ENCODE assay signal across 13 cellular contexts in genomic region chrX:25003066-25003849, GRCh38. TPM values are rescaled to one million over a fixed set of nuclear protein-coding genes. Genes with fewer than 3 reads are reported as not detected.
DNase-seq lines count a peak whose midpoint lies in the region; ATAC-seq, FAIRE-seq and TF ChIP-seq lines count a peak whose summit lies in the region.
"Had no signal": no experiment of that assay in that cellular context is flagged by ENCODE, and none has a peak within 500 bp of the region (broad histone marks: within the 10 kb centered on the region; RNA-seq: fewer than 3 reads in every experiment).

No MANE protein-coding gene starts in this region.

- peak; percentile 75 for DNase-seq in ELF-1 (ENCODE audit: low read depth, low spot score)
- DNase-seq in Panc1 (ENCODE audit: low read depth, low spot score), result no peak
- DNase-seq in endothelial cell of umbilical vein (ENCODE audit: low read depth, low spot score), result no peak
- no peak for DNase-seq in NCI-H526 (lab: John Stamatoyannopoulos, UW)
- no peak for DNase-seq in NCI-H187 treated with DMSO at 0.1 percent for 48 hours (lab: John Stamatoyannopoulos, UW)
- no peak for DNase-seq in SJCRH30
- DNase-seq: activated gamma-delta T cell treated with Interleukin-2 at 50 U/mL for 16 hours; midbrain; NK-92 treated with Interleukin-12 subunit alpha and Interleukin-12 subunit beta, amount 100 ng/mL, for 24 hours; stimulated activated naive CD4-positive, alpha-beta T cell treated with Interleukin-2 at 50 U/mL for 16 hours had no signal

- TF ChIP-seq EP300 in neural cell (conservative IDR thresholded peaks at IDR 0.05; ENCODE audit: poor library complexity, severe bottlenecking), result peak; percentile 51

- peaks cover 14% of the 10 kb centered on the region for H3K27me3 ChIP-seq in Panc1 (ENCODE audit: control insufficient read depth, insufficient read depth, low read length)
- H3K27me3 ChIP-seq in endothelial cell of umbilical vein (ENCODE audit: control insufficient read depth in 2 of 2, insufficient read depth in 2 of 2, low read length in 2 of 2), result peaks cover 39 to 64% of the 10 kb centered on the region in 2 experiments
- H3K27me3 ChIP-seq in neural cell (ENCODE audit: insufficient read depth, low read depth, low read length), result no peaks in the 10 kb centered on the region
- no peaks in the 10 kb centered on the region for H3K27me3 ChIP-seq in SJCRH30

- POLR2A ChIA-PET in Panc1 (lab: Charles Lee), result no interaction called here
- POLR2A ChIA-PET in endothelial cell of umbilical vein (lab: Charles Lee), result no interaction called here

- H3K9me1 ChIP-seq in endothelial cell of umbilical vein (replicated peaks; ENCODE audit: control insufficient read depth, extremely low read depth, insufficient read depth, low read length), result no peaks in the 10 kb centered on the region

- H3F3A ChIP-seq in neural cell (ENCODE audit: insufficient read depth, low read length, poor library complexity, severe bottlenecking), result no peaks in the 10 kb centered on the region

- H3K4me3 ChIP-seq in Panc1 (ENCODE audit: low read depth in 2 of 2, low read length in 2 of 2) (peak overlapping the region; percentile 4 to 20; a peak in 1 of 4 replicates), endothelial cell of umbilical vein (replicated peaks in 1 of 3; ENCODE audit: insufficient read depth in 1 of 3, low read depth in 1 of 3, low read length in 3 of 3) (no peak overlapping the region), neural cell (ENCODE audit: low read length) (peak overlapping the region; percentile 83), SJCRH30 (no peak overlapping the region)

- H4K20me1 ChIP-seq in endothelial cell of umbilical vein (replicated peaks; ENCODE audit: control insufficient read depth, extremely low read depth, insufficient read depth, low read length) (no peaks in the 10 kb centered on the region), neural cell (ENCODE audit: insufficient read depth) (no peaks in the 10 kb centered on the region)

- no peak for TF ChIP-seq POLR2A in endothelial cell of umbilical vein (IDR thresholded peaks at IDR 0.05; ENCODE audit: low read depth, low read length)

- FAIRE-seq in endothelial cell of umbilical vein (lab: Jason Lieb, UNC), result peak; percentile 58
- FAIRE-seq: D721Med had no signal

- TF ChIP-seq CTCF in Panc1 (IDR thresholded peaks at IDR 0.05), result no peak
- TF ChIP-seq CTCF in endothelial cell of umbilical vein (IDR thresholded peaks at IDR 0.05; ENCODE audit: extremely low read depth in 1 of 2, insufficient read depth in 1 of 2, low read depth in 1 of 2, low read length in 2 of 2), result no peak
- no peak for TF ChIP-seq CTCF in neural cell (IDR thresholded peaks at IDR 0.05; ENCODE audit: poor library complexity, severe bottlenecking)

- BruUV-seq in Panc1 (replicated peaks; lab: Mats Ljungman, UMichigan) (no TSS peak), endothelial cell of umbilical vein (replicated peaks; lab: Mats Ljungman, UMichigan) (no TSS peak)

- no peaks in the 10 kb centered on the region for H3K9me2 ChIP-seq in neural cell (ENCODE audit: insufficient read depth, low read length)

- dilution Hi-C loops in endothelial cell of umbilical vein (cut with MboI; ENCODE audit: extremely low pct_ligation_motif_present, low sequenced_read_pairs), result no loop called here

- H3K9ac ChIP-seq in endothelial cell of umbilical vein (replicated peaks; ENCODE audit: extremely low read depth, insufficient read depth, low read length) (no peak overlapping the region), neural cell (ENCODE audit: low read length) (peak overlapping the region; percentile 68)

- peak; percentile 11 for TF ChIP-seq RAD21 in neural cell (conservative IDR thresholded peaks at IDR 0.05)

- no peaks in the 10 kb centered on the region for H3K9me3 ChIP-seq in Panc1 (ENCODE audit: control insufficient read depth, insufficient read depth, low read depth, low read length)
- no peaks in the 10 kb centered on the region for H3K9me3 ChIP-seq in endothelial cell of umbilical vein (replicated peaks; ENCODE audit: control insufficient read depth, insufficient read depth, low read length)
- H3K9me3 ChIP-seq in neural cell (ENCODE audit: low read length), result no peaks in the 10 kb centered on the region
- H3K9me3 ChIP-seq in SJCRH30 (replicated peaks), result no peaks in the 10 kb centered on the region

- in situ Hi-C loops in Panc1 (cut with HindIII; ENCODE audit: low pct_unique_long_range_greater_than_20kb, low sequenced_read_pairs), result no loop called here

- H3K4me1 ChIP-seq in Panc1 (ENCODE audit: control insufficient read depth, insufficient read depth, low read length), result no peaks in the 10 kb centered on the region
- peaks cover 5% of the 10 kb centered on the region for H3K4me1 ChIP-seq in endothelial cell of umbilical vein (ENCODE audit: control insufficient read depth, extremely low read depth, insufficient read depth, low read length)
- no peaks in the 10 kb centered on the region for H3K4me1 ChIP-seq in SJCRH30

- H3K36me3 ChIP-seq in Panc1 (ENCODE audit: control insufficient read depth, insufficient read depth, low read length) (no peaks in the 10 kb centered on the region), endothelial cell of umbilical vein (ENCODE audit: control insufficient read depth in 2 of 2, extremely low read depth in 1 of 2, insufficient read depth in 2 of 2, low read length in 2 of 2) (no peaks in the 10 kb centered on the region), neural cell (ENCODE audit: insufficient read depth, low read length) (no peaks in the 10 kb centered on the region), SJCRH30 (no peaks in the 10 kb centered on the region)

- H3K79me2 ChIP-seq in endothelial cell of umbilical vein (ENCODE audit: control insufficient read depth, insufficient read depth, low read length) (no peaks in the 10 kb centered on the region), neural cell (replicated peaks; ENCODE audit: insufficient read depth, low read length) (peaks cover 23% of the 10 kb centered on the region)

- ATAC-seq in Panc1, result no peak
- ATAC-seq in HG03460 (IDR thresholded peaks at IDR 0.05; ENCODE audit: unreplicated experiment), result no peak

- CTCF ChIA-PET in Panc1 (lab: Charles Lee), result no interaction called here
- CTCF ChIA-PET in endothelial cell of umbilical vein (lab: Charles Lee), result interaction anchor here (1.5 kb wide), 1 partner anchor 17 kb away, joined by 6 read pairs; no protein-coding TSS in a partner anchor

- H2AFZ ChIP-seq in endothelial cell of umbilical vein (ENCODE audit: low read depth, low read length) (no peak overlapping the region), neural cell (ENCODE audit: low read depth, low read length) (no peak overlapping the region)

- H3K27ac ChIP-seq in Panc1 (ENCODE audit: low read length) (no peak overlapping the region), endothelial cell of umbilical vein (ENCODE audit: insufficient read depth, low read depth, low read length) (no peak overlapping the region), neural cell (ENCODE audit: low read length) (peak overlapping the region; percentile 75), SJCRH30 (no peak overlapping the region)

- intact Hi-C loops in Panc1 (cut with micrococcal nuclease; ENCODE audit: unreplicated experiment), result no loop called here
- intact Hi-C loops in endothelial cell of umbilical vein (cut with micrococcal nuclease), result no loop called here

- H3K4me2 ChIP-seq in endothelial cell of umbilical vein (ENCODE audit: insufficient read depth, low read length) (peak overlapping the region; percentile 4), neural cell (ENCODE audit: low read length) (peak overlapping the region; percentile 19)

TF ChIP-seq in endothelial cell of umbilical vein, 7 proteins besides CTCF, POLR2A, EP300 and RAD21 (continues in another document):
- TF ChIP-seq POLR2AphosphoS5 (IDR thresholded peaks at IDR 0.05; ENCODE audit: insufficient read depth, low read depth, low read length), result no peak
- TF ChIP-seq FOS (IDR thresholded peaks at IDR 0.05; ENCODE audit: borderline replicate concordance, insufficient read depth, low read length), result no peak
- TF ChIP-seq EZH2 (IDR thresholded peaks at IDR 0.05; ENCODE audit: borderline replicate concordance, low read depth, low read length, severe bottlenecking), result no peak
- TF ChIP-seq GATA2 (IDR thresholded peaks at IDR 0.05; ENCODE audit: insufficient read depth, insufficient read length, low read depth, low read length), result no peak
- TF ChIP-seq MYC (IDR thresholded peaks at IDR 0.05; ENCODE audit: low read depth, low read length), result no peak
- no peak for TF ChIP-seq JUN (IDR thresholded peaks at IDR 0.05; ENCODE audit: borderline replicate concordance, insufficient read depth, insufficient read length, low read depth)

TF ChIP-seq in neural cell, 6 proteins besides CTCF, POLR2A, EP300 and RAD21 (continues in another document):
- TF ChIP-seq SMC3 (conservative IDR thresholded peaks at IDR 0.05; ENCODE audit: poor library complexity) (peak; percentile 20), MXI1 (conservative IDR thresholded peaks at IDR 0.05; ENCODE audit: poor library complexity, severe bottlenecking) (peak; percentile 26)

RNA-seq across cellular contexts. Expression of gene ARX, which starts 12.5 kb away (rescaled TPM):
- 0.15 TPM for total RNA-seq in Panc1 (2021; ENCODE audit: unreplicated experiment)
- polyA plus RNA-seq in Panc1 (2012; ENCODE audit: insufficient read length), result not detected
- total RNA-seq in endothelial cell of umbilical vein, result not detected in 2 replicates
- polyA plus RNA-seq in endothelial cell of umbilical vein, result not detected in 2 replicates
- polyA plus RNA-seq in endothelial cell of umbilical vein (2011; cell fraction: cytosol; rRNA removed), result not detected in 2 replicates
- polyA plus RNA-seq in endothelial cell of umbilical vein (2011; cell fraction: nucleus; rRNA removed), result not detected in 2 replicates
- not detected in 2 replicates for polyA plus RNA-seq in endothelial cell of umbilical vein (2012)
- polyA minus RNA-seq in endothelial cell of umbilical vein, result not detected in 2 replicates
- not detected for polyA minus RNA-seq in endothelial cell of umbilical vein (2011; cell fraction: cytosol; rRNA and poly(A)+ RNA removed)
- polyA minus RNA-seq in endothelial cell of umbilical vein (2011; cell fraction: nucleus; rRNA and poly(A)+ RNA removed), result not detected in 2 replicates
- polyA plus RNA-seq in neural cell, result 39.2 and 42.8 TPM in 2 replicates
- 39.8 and 49.2 TPM in 2 replicates for polyA minus RNA-seq in neural cell
- total RNA-seq in SJCRH30 (2014; rRNA removed; shearing (Covaris generic)), result not detected in 2 replicates

Comparison
In these comparisons a context has a peak if more than half of its experiments do, and no peak if none do; other contexts are left out.
1. H3K4me3 ChIP-seq: peak in Panc1 (2 of 2) and neural cell (single experiment); none in endothelial cell of umbilical vein (0 of 3) and SJCRH30 (single experiment).